In the genomic region with DNA sequence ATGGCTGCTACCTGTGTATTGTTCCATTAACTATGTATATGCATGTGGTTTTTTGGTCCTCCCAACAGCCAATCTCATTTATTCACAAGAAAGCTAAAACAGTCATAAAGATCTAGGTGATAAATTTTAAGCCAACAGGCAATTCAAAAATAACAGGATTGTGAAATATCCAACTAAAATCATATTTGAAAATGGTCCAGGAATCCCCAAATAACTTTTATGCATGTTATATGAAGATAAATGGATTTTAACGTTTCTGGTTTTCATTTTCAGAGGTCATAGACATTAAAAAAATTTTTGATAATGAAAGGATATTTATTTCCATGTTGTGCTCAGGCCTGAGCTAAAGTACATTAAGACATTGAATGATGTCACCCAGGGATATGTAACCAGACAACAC, we compare ENCODE assay signal across 27 cellular contexts.
"Had no signal": no experiment of that assay in that cellular context is flagged by ENCODE, and none has a peak within 500 bp of the region (broad histone marks: within the 10 kb centered on the region; RNA-seq: fewer than 3 reads in every experiment).

No MANE protein-coding gene starts in this region.

- H2AFZ ChIP-seq: neural progenitor cell had no signal

- H3K4me1 ChIP-seq: pancreas, prostate gland, right lobe of liver, suprapubic skin, testis, tibial artery, transverse colon, upper lobe of right lung, uterus had no signal

- H3K4me2 ChIP-seq: neural progenitor cell had no signal

- H3K27me3 ChIP-seq: neural progenitor cell, pancreas, sigmoid colon, suprapubic skin, testis, tibial artery, transverse colon, upper lobe of right lung, uterus had no signal

- H3K9ac ChIP-seq: neural progenitor cell had no signal

- H3K4me3 Mint-ChIP-seq: naive thymus-derived CD4-positive, alpha-beta T cell; natural killer cell; nephron; neural progenitor cell; stimulated activated effector memory CD8-positive, alpha-beta T cell treated with anti-CD3 and anti-CD28 coated beads, Interleukin-12 subunit alpha, Interleukin-12 subunit beta, amount 100 ng/mL, for 72 hours; stimulated activated naive B cell treated with anti-CD40 and anti-IgM and Interleukin-4, amounts not matched to agents 10 μg/mL and 1 μg/mL and 100 μg/mL, for 72 hours; stimulated activated naive CD8-positive, alpha-beta T cell treated with anti-CD3 and anti-CD28 coated beads, Interleukin-15, amount 100 ng/mL, for 72 hours; type B pancreatic cell had no signal

- H3K4me3 ChIP-seq: neural progenitor cell, pancreas, prostate gland, right lobe of liver, sigmoid colon, suprapubic skin, testis, tibial artery, transverse colon, upper lobe of right lung, uterus had no signal

- ATAC-seq: naive thymus-derived CD4-positive, alpha-beta T cell; natural killer cell; pancreas; right cardiac atrium; right lobe of liver; stimulated activated effector memory CD8-positive, alpha-beta T cell treated with anti-CD3 and anti-CD28 coated beads, Interleukin-12 subunit alpha, Interleukin-12 subunit beta, amount 100 ng/mL, for 72 hours; stimulated activated naive B cell treated with anti-CD40 and anti-IgM and Interleukin-4, amounts not matched to agents 10 μg/mL and 1 μg/mL and 100 μg/mL, for 72 hours; stimulated activated naive CD8-positive, alpha-beta T cell treated with anti-CD3 and anti-CD28 coated beads, Interleukin-15, amount 100 ng/mL, for 72 hours; stimulated activated naive CD8-positive, alpha-beta T cell treated with anti-CD3 and anti-CD28 coated beads, Interleukin-15, Interleukin-2, amounts not matched to agents 100 U/mL and 50 U/mL, for 24 hours; upper lobe of right lung had no signal

- H3K27ac Mint-ChIP-seq: naive thymus-derived CD4-positive, alpha-beta T cell; natural killer cell; nephron; neural progenitor cell; stimulated activated effector memory CD8-positive, alpha-beta T cell treated with anti-CD3 and anti-CD28 coated beads, Interleukin-12 subunit alpha, Interleukin-12 subunit beta, amount 100 ng/mL, for 72 hours; stimulated activated naive B cell treated with anti-CD40 and anti-IgM and Interleukin-4, amounts not matched to agents 10 μg/mL and 1 μg/mL and 100 μg/mL, for 72 hours; stimulated activated naive CD8-positive, alpha-beta T cell treated with anti-CD3 and anti-CD28 coated beads, Interleukin-15, amount 100 ng/mL, for 72 hours; type B pancreatic cell had no signal

- H3K36me3 ChIP-seq: neural progenitor cell, pancreas, prostate gland, right lobe of liver, sigmoid colon, suprapubic skin, tibial artery, transverse colon, upper lobe of right lung, uterus had no signal

- H3K9me3 Mint-ChIP-seq: nephron had no signal

- DNase-seq: naive thymus-derived CD4-positive, alpha-beta T cell; natural killer cell; occipital lobe; pancreas; right cardiac atrium; right lobe of liver; sigmoid colon; small intestine; stimulated activated CD4-positive, alpha-beta T cell treated with anti-CD3 and anti-CD28 coated beads, Interleukin-15, amount 100 ng/mL, for 24 hours; stimulated activated CD4-positive, alpha-beta T cell treated with anti-CD3 and anti-CD28 coated beads, Interleukin-2, amount 100 ng/mL, for 24 hours; stimulated activated CD4-positive, alpha-beta T cell treated with anti-CD3 and anti-CD28 coated beads, Interleukin-2, amount 100 ng/mL, for 48 hours; stimulated activated CD4-positive, alpha-beta T cell treated with anti-CD3 and anti-CD28 coated beads, Interleukin-4, amount 100 ng/mL, for 24 hours; stimulated activated naive B cell treated with anti-CD40 and anti-IgM and Interleukin-4, amounts not matched to agents 10 μg/mL and 1 μg/mL and 100 μg/mL, for 72 hours; stimulated activated naive CD8-positive, alpha-beta T cell treated with anti-CD3 and anti-CD28 coated beads, Interleukin-15, amount 100 ng/mL, for 72 hours; stimulated activated naive CD8-positive, alpha-beta T cell treated with anti-CD3 and anti-CD28 coated beads, Interleukin-15, Interleukin-2, amounts not matched to agents 100 U/mL and 50 U/mL, for 24 hours; substantia nigra; testis; tibial artery; transverse colon; upper lobe of right lung; uterus had no signal

- H3K9me3 ChIP-seq: pancreas, prostate gland, right lobe of liver, sigmoid colon, suprapubic skin, testis, tibial artery, transverse colon, upper lobe of right lung, uterus had no signal

- H3K27ac ChIP-seq: neural progenitor cell, pancreas, prostate gland, right lobe of liver, sigmoid colon, suprapubic skin, testis, tibial artery, transverse colon, upper lobe of right lung, uterus had no signal

- H3K36me3 Mint-ChIP-seq: natural killer cell; neural progenitor cell; stimulated activated effector memory CD8-positive, alpha-beta T cell treated with anti-CD3 and anti-CD28 coated beads, Interleukin-12 subunit alpha, Interleukin-12 subunit beta, amount 100 ng/mL, for 72 hours; type B pancreatic cell had no signal
